ENCODE assay signal across 1 cellular context in genomic region chr6:158536084-158536890, GRCh38.
A peak's percentile ranks its signal among the peaks of the same experiment; 100 is the strongest.
TF ChIP-seq lines count a peak whose summit lies in the region.

No MANE protein-coding gene starts in this region.

TF ChIP-seq in H1, 55 proteins besides CTCF, POLR2A, EP300 and RAD21 (continued from another document):
- TF ChIP-seq MAX (IDR thresholded peaks at IDR 0.05) (peak; percentile 19; the same call in 1 of the 2 replicates), SAP30 (IDR thresholded peaks at IDR 0.05; ENCODE audit: insufficient read depth, insufficient replicate concordance, low read length) (peak; percentile 98), RBBP5 (IDR thresholded peaks at IDR 0.05; ENCODE audit: borderline replicate concordance, low read depth, low read length) (peak; percentile 43; the same call in 1 of the 2 replicates), GABPA (IDR thresholded peaks at IDR 0.05; ENCODE audit: borderline replicate concordance, insufficient read depth, low read length) (0 out of 2 replicates have a peak, but pooled peaks have one; percentile 41), PHF8 (conservative IDR thresholded peaks at IDR 0.05; ENCODE audit: low read depth, low read length) (peak; percentile 50), KDM4A (IDR thresholded peaks at IDR 0.05; ENCODE audit: low read depth, low read length, severe bottlenecking) (peak; percentile 95), SIN3A (conservative IDR thresholded peaks at IDR 0.05 in 1 of 2, IDR thresholded peaks at IDR 0.05 in 1 of 2; ENCODE audit: low read depth in 1 of 2, low read length in 2 of 2) (peak; percentile 95 to 98; a peak in 3 of 4 replicates), RNF2 (IDR thresholded peaks at IDR 0.05; ENCODE audit: borderline replicate concordance, low read depth, low read length, missing control alignments, poor library complexity, severe bottlenecking) (no peak), CTBP2 (IDR thresholded peaks at IDR 0.05; ENCODE audit: borderline replicate concordance, insufficient read depth, insufficient read length, low read length) (peak; percentile 89), SP1 (IDR thresholded peaks at IDR 0.05; ENCODE audit: low read depth, low read length) (no peak), FOSL1 (IDR thresholded peaks at IDR 0.05; ENCODE audit: insufficient read depth, low read depth, low read length) (no peak), YY1 (IDR thresholded peaks at IDR 0.05; ENCODE audit: low read depth, low read length) (peak; percentile 80)
- TF ChIP-seq, protein P1, sequence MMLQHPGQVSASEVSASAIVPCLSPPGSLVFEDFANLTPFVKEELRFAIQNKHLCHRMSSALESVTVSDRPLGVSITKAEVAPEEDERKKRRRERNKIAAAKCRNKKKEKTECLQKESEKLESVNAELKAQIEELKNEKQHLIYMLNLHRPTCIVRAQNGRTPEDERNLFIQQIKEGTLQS (IDR thresholded peaks at IDR 0.05; ENCODE audit: insufficient read depth, low read depth, low read length) = no peak
